ENCODE assay signal across 10 cellular contexts in genomic region chr15:64144565-64145281, GRCh38. TPM values are rescaled to one million over a fixed set of nuclear protein-coding genes. Genes with fewer than 3 reads are reported as not detected.
A peak's percentile ranks its signal among the peaks of the same experiment; 100 is the strongest.
DNase-seq lines count a peak whose midpoint lies in the region; ATAC-seq and TF ChIP-seq lines count a peak whose summit lies in the region.
"Had no signal": no experiment of that assay in that cellular context is flagged by ENCODE, and none has a peak within 500 bp of the region (broad histone marks: within the 10 kb centered on the region; RNA-seq: fewer than 3 reads in every experiment).

No MANE protein-coding gene starts in this region.

- ATAC-seq in GM18505 (IDR thresholded peaks at IDR 0.05; ENCODE audit: unreplicated experiment) (peak; percentile 47), GM21423 (IDR thresholded peaks at IDR 0.05; ENCODE audit: unreplicated experiment) (peak; percentile 65), HG03439 (IDR thresholded peaks at IDR 0.05; ENCODE audit: unreplicated experiment) (peak; percentile 53), left lung (peak; percentile 46)
- ATAC-seq in CD8-positive, alpha-beta T cell = no peak

- H3K4me3 Mint-ChIP-seq in CD8-positive, alpha-beta T cell = no peak overlapping the region

- H3K27me3 ChIP-seq in left lung = no peaks in the 10 kb centered on the region
- no peaks in the 10 kb centered on the region for H3K27me3 ChIP-seq in CD8-positive, alpha-beta T cell (ENCODE audit: insufficient read depth, low read length)

- H3K27ac ChIP-seq in left lung = no peak overlapping the region
- H3K27ac ChIP-seq in CD8-positive, alpha-beta T cell (ENCODE audit: low read depth, low read length) = no peak overlapping the region
- H3K27ac ChIP-seq: neutrophil had no signal

- CTCF ChIA-PET in CD8-positive, alpha-beta T cell (lab: Charles Lee) = interaction anchor here (0.8 to 2.2 kb wide), 2 partner anchors 9 to 33 kb away, joined by 3 to 18 read pairs; no protein-coding TSS in a partner anchor

- H3K36me3 Mint-ChIP-seq in CD8-positive, alpha-beta T cell = peaks cover 51% of the 10 kb centered on the region

- intact Hi-C loops in left lung (cut with DNase I) (no loop called here), posterior vena cava (cut with DNase I) (no loop called here)
- intact Hi-C loops in CD8-positive, alpha-beta T cell (cut with DNase I, micrococcal nuclease) = no loop called here

- H3K36me3 ChIP-seq in left lung = peaks cover 3 to 50% of the 10 kb centered on the region in 2 donors
- H3K36me3 ChIP-seq in CD8-positive, alpha-beta T cell (ENCODE audit: insufficient read depth, low read length) = peaks cover 13% of the 10 kb centered on the region

- peaks cover 4% of the 10 kb centered on the region for H3K4me1 Mint-ChIP-seq in CD8-positive, alpha-beta T cell (ENCODE audit: low read depth)

- DNase-seq in left lung = no peak
- DNase-seq in NCI-H1694 (lab: John Stamatoyannopoulos, UW) = no peak
- DNase-seq in stimulated activated CD8-positive, alpha-beta memory T cell treated with anti-CD3 and anti-CD28 coated beads, Interleukin-4, amount 100 ng/mL, for 48 hours = no peak
- DNase-seq in CD8-positive, alpha-beta T cell = no peak
- no peak for DNase-seq in posterior vena cava (ENCODE audit: low spot score)
- DNase-seq: activated naive CD4-positive, alpha-beta T cell had no signal

- peaks cover 0 to 4% of the 10 kb centered on the region in 2 donors for H3K4me1 ChIP-seq in left lung
- H3K4me1 ChIP-seq in CD8-positive, alpha-beta T cell (ENCODE audit: insufficient read depth, low read length) = peaks cover 3% of the 10 kb centered on the region

- POLR2A ChIA-PET in CD8-positive, alpha-beta T cell (lab: Charles Lee) = no interaction called here

- no peaks in the 10 kb centered on the region for H3K9me3 Mint-ChIP-seq in CD8-positive, alpha-beta T cell

- H3K4me3 ChIP-seq in left lung = no peak overlapping the region
- no peak overlapping the region for H3K4me3 ChIP-seq in CD8-positive, alpha-beta T cell (ENCODE audit: low read depth, low read length)

- H3K9me3 ChIP-seq in left lung = no peaks in the 10 kb centered on the region
- no peaks in the 10 kb centered on the region for H3K9me3 ChIP-seq in CD8-positive, alpha-beta T cell (ENCODE audit: low read length)
- H3K9me3 ChIP-seq: neutrophil had no signal

- TF ChIP-seq POLR2A in GM18505 (IDR thresholded peaks at IDR 0.05; ENCODE audit: borderline replicate concordance, extremely low read depth, insufficient read depth, insufficient read length) = peak; percentile 44

- TF ChIP-seq CTCF in left lung (IDR thresholded peaks at IDR 0.05) = no peak
- no peak for TF ChIP-seq CTCF in CD8-positive, alpha-beta T cell (IDR thresholded peaks at IDR 0.05)

- no peak overlapping the region for H3K27ac Mint-ChIP-seq in CD8-positive, alpha-beta T cell

- no peaks in the 10 kb centered on the region for H3K27me3 Mint-ChIP-seq in CD8-positive, alpha-beta T cell (ENCODE audit: low read depth)

RNA-seq across cellular contexts. Expression of gene SNX22, which starts 6.8 kb away (rescaled TPM):
- total RNA-seq in left lung = 1 to 10 TPM; 6.2 to 7.4 TPM
- total RNA-seq in CD8-positive, alpha-beta T cell = under 1 TPM; 0.33 to 0.60 TPM
- total RNA-seq in posterior vena cava = under 1 TPM in 1 of 2 donors, not detected in 1; 0.38 TPM

RNA-seq across cellular contexts. Expression of gene PPIB, which starts 18.1 kb away (rescaled TPM):
- total RNA-seq in left lung (100 to 1,000 TPM; 554 to 728 TPM), posterior vena cava (100 to 1,000 TPM; 351 to 457 TPM)
- 100 to 1,000 TPM; 148 to 156 TPM for total RNA-seq in CD8-positive, alpha-beta T cell

RNA-seq across cellular contexts. Expression of gene SNX1, which starts 48.9 kb away (rescaled TPM):
- total RNA-seq in left lung (100 to 1,000 TPM; 150 to 160 TPM), posterior vena cava (100 to 1,000 TPM; 114 to 130 TPM)
- total RNA-seq in CD8-positive, alpha-beta T cell = 10 to 100 TPM; 61.0 to 65.8 TPM

RNA-seq across cellular contexts. Expression of gene CIAO2A, which starts 51.1 kb away (rescaled TPM):
- total RNA-seq in left lung (10 to 100 TPM; 51.4 to 73.0 TPM), posterior vena cava (10 to 100 TPM; 22.8 to 26.0 TPM)
- 10 to 100 TPM; 12.4 to 12.7 TPM for total RNA-seq in CD8-positive, alpha-beta T cell

Comparison
In these comparisons a context has a peak if more than half of its experiments do, and no peak if none do; other contexts are left out.
1. RNA of gene SNX22, which starts 6.8 kb away (total RNA-seq): 6.2 to 7.4 TPM in left lung; 0.33 to 0.60 TPM in CD8-positive, alpha-beta T cell and 0.38 TPM in posterior vena cava; every median in the first group is over 4 times any median in the second.